ENCODE assay signal across 27 cellular contexts in genomic region chr15:50435772-50436171, GRCh38. TPM values are rescaled to one million over a fixed set of nuclear protein-coding genes. Genes with fewer than 3 reads are reported as not detected.
DNase-seq lines count a peak whose midpoint lies in the region; ATAC-seq and TF ChIP-seq lines count a peak whose summit lies in the region.
"Had no signal": no experiment of that assay in that cellular context is flagged by ENCODE, and none has a peak within 500 bp of the region (broad histone marks: within the 10 kb centered on the region; RNA-seq: fewer than 3 reads in every experiment).

No MANE protein-coding gene starts in this region.

- no peak overlapping the region for H4K91ac ChIP-seq in mesenchymal stem cell (ENCODE audit: low read length)

- no peak overlapping the region for H3K18ac ChIP-seq in mesenchymal stem cell (ENCODE audit: low read depth in 1 of 2, low read length in 2 of 2)

- no peak overlapping the region for H2AK5ac ChIP-seq in mesenchymal stem cell (ENCODE audit: low read length, severe bottlenecking)

- peak overlapping the region in 1 of 8 donors; percentile 2 for H3K4me3 Mint-ChIP-seq in CD4-positive, alpha-beta memory T cell
- H3K4me3 Mint-ChIP-seq in Calu3 (ENCODE audit: low read depth, unreplicated experiment) (no peak overlapping the region), natural killer cell (no peak overlapping the region)
- no peak overlapping the region for H3K4me3 Mint-ChIP-seq in effector memory CD8-positive, alpha-beta T cell
- no peak overlapping the region for H3K4me3 Mint-ChIP-seq in activated naive CD4-positive, alpha-beta T cell treated with anti-CD3 and anti-CD28 coated beads, Interleukin-2, amount 10 ng/mL, durations not matched to agents 7 days and 5 days
- H3K4me3 Mint-ChIP-seq: activated T-helper 1 cell treated with anti-CD3 and anti-CD28 coated beads, Interleukin-12 subunit alpha, Interleukin-12 subunit beta, Interleukin-2, Interleukin-4 antibody, amounts not matched to agents 30 ng/mL and 10 ng/mL and 1 ng/mL, durations not matched to agents 14 hours and 24 hours and 36 hours; GM23338; HFFc6 had no signal

- intact Hi-C loops in CD4-positive, alpha-beta memory T cell (cut with micrococcal nuclease), result no loop called here
- intact Hi-C loops in Calu3 (cut with micrococcal nuclease; ENCODE audit: unreplicated experiment) (no loop called here), natural killer cell (cut with micrococcal nuclease) (no loop called here)

- no peak overlapping the region for H2BK120ac ChIP-seq in mesenchymal stem cell (ENCODE audit: low read depth, low read length)

- no peak overlapping the region for H2AFZ ChIP-seq in mesenchymal stem cell (ENCODE audit: low read depth, low read length)
- H2AFZ ChIP-seq: GM23338, hepatocyte had no signal

- H3K27ac ChIP-seq in CD4-positive, alpha-beta memory T cell (ENCODE audit: low read depth, low read length), result no peak overlapping the region
- H3K27ac ChIP-seq in mesenchymal stem cell (ENCODE audit: low read length, poor library complexity, severe bottlenecking), result no peak overlapping the region
- H3K27ac ChIP-seq: BLaER1, brain microvascular endothelial cell, epithelial cell of prostate, hepatocyte, psoas muscle, VCaP had no signal

- H3K4ac ChIP-seq in mesenchymal stem cell (ENCODE audit: low read depth in 1 of 2, low read length in 2 of 2), result no peak overlapping the region

- no peak for TF ChIP-seq CTCF in Calu3 (IDR thresholded peaks at IDR 0.05; ENCODE audit: unreplicated experiment)
- no peak for TF ChIP-seq CTCF in natural killer cell (IDR thresholded peaks at IDR 0.05)

- no peaks in the 10 kb centered on the region for H3K9me3 Mint-ChIP-seq in CD4-positive, alpha-beta memory T cell
- H3K9me3 Mint-ChIP-seq in Calu3 (ENCODE audit: low read depth, unreplicated experiment) (no peaks in the 10 kb centered on the region), natural killer cell (no peaks in the 10 kb centered on the region)
- no peaks in the 10 kb centered on the region for H3K9me3 Mint-ChIP-seq in effector memory CD8-positive, alpha-beta T cell
- H3K9me3 Mint-ChIP-seq in activated naive CD4-positive, alpha-beta T cell treated with anti-CD3 and anti-CD28 coated beads, Interleukin-2, amount 10 ng/mL, durations not matched to agents 7 days and 5 days, result no peaks in the 10 kb centered on the region
- H3K9me3 Mint-ChIP-seq: activated T-helper 1 cell treated with anti-CD3 and anti-CD28 coated beads, Interleukin-12 subunit alpha, Interleukin-12 subunit beta, Interleukin-2, Interleukin-4 antibody, amounts not matched to agents 30 ng/mL and 10 ng/mL and 1 ng/mL, durations not matched to agents 14 hours and 24 hours and 36 hours; GM23338; HFFc6 had no signal

- POLR2A ChIA-PET in CD4-positive, alpha-beta memory T cell (lab: Charles Lee; ENCODE audit: partially characterized antibody), result no interaction called here

- no peak overlapping the region for H4K8ac ChIP-seq in mesenchymal stem cell (ENCODE audit: low read length)

- no peak overlapping the region for H3K23ac ChIP-seq in mesenchymal stem cell (ENCODE audit: low read length in 2 of 2)

- H3K9ac ChIP-seq in mesenchymal stem cell (ENCODE audit: low read length), result no peak overlapping the region
- H3K9ac ChIP-seq: BLaER1 had no signal

- no peak overlapping the region for H2BK12ac ChIP-seq in mesenchymal stem cell (ENCODE audit: low read length in 2 of 2)

- no peaks in the 10 kb centered on the region for H3K27me3 ChIP-seq in CD4-positive, alpha-beta memory T cell (ENCODE audit: insufficient read depth, low read length)
- no peaks in the 10 kb centered on the region for H3K27me3 ChIP-seq in mesenchymal stem cell (ENCODE audit: control insufficient read depth in 1 of 2, insufficient read depth in 1 of 2, low read length in 2 of 2)
- H3K27me3 ChIP-seq: BLaER1, brain microvascular endothelial cell, hepatocyte had no signal

- no peak overlapping the region for H2BK15ac ChIP-seq in mesenchymal stem cell (ENCODE audit: low read depth, poor library complexity, severe bottlenecking)

- peaks cover 28 to 46% (median 38%) of the 10 kb centered on the region in 4 donors for H3K4me1 Mint-ChIP-seq in CD4-positive, alpha-beta memory T cell
- H3K4me1 Mint-ChIP-seq in Calu3 (ENCODE audit: low read depth, unreplicated experiment) (peaks cover 20% of the 10 kb centered on the region), natural killer cell (peaks cover 32 to 36% of the 10 kb centered on the region in 2 donors)
- peaks cover 28 to 49% of the 10 kb centered on the region in 2 donors for H3K4me1 Mint-ChIP-seq in effector memory CD8-positive, alpha-beta T cell (ENCODE audit: low read depth in 2 of 2)
- H3K4me1 Mint-ChIP-seq in activated naive CD4-positive, alpha-beta T cell treated with anti-CD3 and anti-CD28 coated beads, Interleukin-2, amount 10 ng/mL, durations not matched to agents 7 days and 5 days, result peaks cover 4% of the 10 kb centered on the region
- H3K4me1 Mint-ChIP-seq: GM23338 had no signal

- H3K27ac Mint-ChIP-seq in CD4-positive, alpha-beta memory T cell, result peak overlapping the region in 5 of 7 donors; percentile 21 to 69 (median 38)
- H3K27ac Mint-ChIP-seq in Calu3 (ENCODE audit: unreplicated experiment) (peak overlapping the region; percentile 1), natural killer cell (peak overlapping the region; percentile 22 to 37)
- peak overlapping the region; percentile 3 to 20 for H3K27ac Mint-ChIP-seq in effector memory CD8-positive, alpha-beta T cell
- H3K27ac Mint-ChIP-seq in activated naive CD4-positive, alpha-beta T cell treated with anti-CD3 and anti-CD28 coated beads, Interleukin-2, amount 10 ng/mL, durations not matched to agents 7 days and 5 days, result no peak overlapping the region
- H3K27ac Mint-ChIP-seq: activated T-helper 1 cell treated with anti-CD3 and anti-CD28 coated beads, Interleukin-12 subunit alpha, Interleukin-12 subunit beta, Interleukin-2, Interleukin-4 antibody, amounts not matched to agents 30 ng/mL and 10 ng/mL and 1 ng/mL, durations not matched to agents 14 hours and 24 hours and 36 hours; GM23338; HFFc6 had no signal

- H3K4me2 ChIP-seq in mesenchymal stem cell (ENCODE audit: low read length, poor library complexity, severe bottlenecking), result no peak overlapping the region
- H3K4me2 ChIP-seq: BLaER1, GM23338, hepatocyte had no signal

- ATAC-seq in effector memory CD8-positive, alpha-beta T cell (replicated peaks), result no peak
- ATAC-seq in natural killer cell, result no peak
- ATAC-seq: GM23338, psoas muscle had no signal

- peaks cover 18% of the 10 kb centered on the region for H3K4me1 ChIP-seq in CD4-positive, alpha-beta memory T cell (ENCODE audit: insufficient read depth, low read length)
- no peaks in the 10 kb centered on the region for H3K4me1 ChIP-seq in mesenchymal stem cell (ENCODE audit: control insufficient read depth, insufficient read depth, low read depth, low read length)
- H3K4me1 ChIP-seq: BLaER1 had no signal

- BruUV-seq in Calu3 (replicated peaks; lab: Mats Ljungman, UMichigan), result no TSS peak

- H3K36me3 ChIP-seq in CD4-positive, alpha-beta memory T cell (ENCODE audit: insufficient read depth, low read length), result no peaks in the 10 kb centered on the region
- H3K36me3 ChIP-seq in mesenchymal stem cell (ENCODE audit: control insufficient read depth in 1 of 2, insufficient read depth in 2 of 2, low read depth in 1 of 2, low read length in 2 of 2), result peaks cover 10 to 27% of the 10 kb centered on the region in 2 experiments

- no peak overlapping the region for H2BK5ac ChIP-seq in mesenchymal stem cell (ENCODE audit: low read depth, low read length, poor library complexity, severe bottlenecking)

- H3K36me3 Mint-ChIP-seq in CD4-positive, alpha-beta memory T cell, result peaks cover 27 to 39% of the 10 kb centered on the region in 2 donors
- peaks cover 15% of the 10 kb centered on the region for H3K36me3 Mint-ChIP-seq in Calu3 (ENCODE audit: insufficient read depth, unreplicated experiment)
- peaks cover 46% of the 10 kb centered on the region for H3K36me3 Mint-ChIP-seq in effector memory CD8-positive, alpha-beta T cell (ENCODE audit: insufficient read depth)
- H3K36me3 Mint-ChIP-seq in natural killer cell, result no peaks in the 10 kb centered on the region
- peaks cover 30% of the 10 kb centered on the region for H3K36me3 Mint-ChIP-seq in activated naive CD4-positive, alpha-beta T cell treated with anti-CD3 and anti-CD28 coated beads, Interleukin-2, amount 10 ng/mL, durations not matched to agents 7 days and 5 days

- no peaks in the 10 kb centered on the region for H3K27me3 Mint-ChIP-seq in CD4-positive, alpha-beta memory T cell
- no peaks in the 10 kb centered on the region for H3K27me3 Mint-ChIP-seq in Calu3 (ENCODE audit: unreplicated experiment)
- H3K27me3 Mint-ChIP-seq in effector memory CD8-positive, alpha-beta T cell, result no peaks in the 10 kb centered on the region
- H3K27me3 Mint-ChIP-seq in natural killer cell (ENCODE audit: low read depth in 2 of 2), result no peaks in the 10 kb centered on the region
- H3K27me3 Mint-ChIP-seq in activated naive CD4-positive, alpha-beta T cell treated with anti-CD3 and anti-CD28 coated beads, Interleukin-2, amount 10 ng/mL, durations not matched to agents 7 days and 5 days, result no peaks in the 10 kb centered on the region

- H3K14ac ChIP-seq in mesenchymal stem cell (ENCODE audit: low read length in 2 of 2), result no peak overlapping the region

- peaks cover 5% of the 10 kb centered on the region for H3K79me1 ChIP-seq in mesenchymal stem cell (replicated peaks; ENCODE audit: low read length, poor library complexity, severe bottlenecking)

- 95% methylated on average over 2 of the region's 2 CpGs for WGBS in mesenchymal stem cell

- no peak for DNase-seq in CD4-positive, alpha-beta memory T cell
- DNase-seq in Calu3 (no peak), natural killer cell (no peak), mesenchymal stem cell (no peak), OCI-M1 (lab: John Stamatoyannopoulos, UW) (no peak)
- no peak for DNase-seq in effector memory CD8-positive, alpha-beta T cell
- DNase-seq in effector CD4-positive, alpha-beta T cell, result no peak
- no peak for DNase-seq in activated naive CD4-positive, alpha-beta T cell treated with anti-CD3 and anti-CD28 coated beads, Interleukin-2, amount 10 ng/mL, durations not matched to agents 7 days and 5 days
- DNase-seq: activated CD4-positive, alpha-beta T cell treated with anti-CD3 and anti-CD28 coated beads, Interleukin-2, amount 50 U/mL, for 1 hour; activated naive CD4-positive, alpha-beta T cell treated with Interleukin-2 at 50 U/mL for 16 hours; amniotic stem cell; brain microvascular endothelial cell; DMS79 treated with DMSO at 0.1 percent for 48 hours; GF-D8; HFFc6; NCI-H1694; nucleus accumbens; psoas muscle; SIG-M5; stimulated activated CD4-positive, alpha-beta T cell treated with anti-CD3 and anti-CD28 coated beads, Interleukin-4, amount 100 ng/mL, for 24 hours; T-helper 9 cell had no signal

- H3K4me3 ChIP-seq in CD4-positive, alpha-beta memory T cell (ENCODE audit: low read length in 2 of 2), result no peak overlapping the region
- no peak overlapping the region for H3K4me3 ChIP-seq in mesenchymal stem cell (ENCODE audit: insufficient read depth in 1 of 2, low read depth in 1 of 2, low read length in 2 of 2)
- H3K4me3 ChIP-seq: BLaER1, GM23338, hepatocyte, psoas muscle had no signal

- CTCF ChIA-PET in CD4-positive, alpha-beta memory T cell (lab: Charles Lee; ENCODE audit: partially characterized antibody), result no interaction called here
- CTCF ChIA-PET in Calu3 (lab: Charles Lee), result no interaction called here
- CTCF ChIA-PET in activated naive CD4-positive, alpha-beta T cell treated with anti-CD3 and anti-CD28 coated beads, Interleukin-2, amount 10 ng/mL, durations not matched to agents 7 days and 5 days (lab: Charles Lee), result no interaction called here

- H3K9me3 ChIP-seq in CD4-positive, alpha-beta memory T cell (ENCODE audit: control insufficient read depth in 1 of 2, low read length in 2 of 2), result no peaks in the 10 kb centered on the region
- H3K9me3 ChIP-seq in mesenchymal stem cell (ENCODE audit: control insufficient read depth, low read length), result no peaks in the 10 kb centered on the region
- H3K9me3 ChIP-seq: BLaER1, psoas muscle had no signal

RNA-seq across cellular contexts. Expression of gene USP8, which starts 11.6 kb away (rescaled TPM):
- 10 to 100 TPM; 68.9 to 70.9 TPM for total RNA-seq in CD4-positive, alpha-beta memory T cell
- 10 to 100 TPM; 23.5 to 52.7 TPM for polyA plus RNA-seq in CD4-positive, alpha-beta memory T cell
- total RNA-seq in Calu3 (2022), result 72.4 and 73.2 TPM in 2 replicates
- total RNA-seq in natural killer cell, result 10 to 100 TPM; 81.0 to 87.7 (median 81.4) TPM
- polyA plus RNA-seq in mesenchymal stem cell (2013, experiment 1 of 2), result 40.9 TPM
- 42.1 TPM for polyA plus RNA-seq in mesenchymal stem cell (2013, experiment 2 of 2)
